In the genomic region with DNA sequence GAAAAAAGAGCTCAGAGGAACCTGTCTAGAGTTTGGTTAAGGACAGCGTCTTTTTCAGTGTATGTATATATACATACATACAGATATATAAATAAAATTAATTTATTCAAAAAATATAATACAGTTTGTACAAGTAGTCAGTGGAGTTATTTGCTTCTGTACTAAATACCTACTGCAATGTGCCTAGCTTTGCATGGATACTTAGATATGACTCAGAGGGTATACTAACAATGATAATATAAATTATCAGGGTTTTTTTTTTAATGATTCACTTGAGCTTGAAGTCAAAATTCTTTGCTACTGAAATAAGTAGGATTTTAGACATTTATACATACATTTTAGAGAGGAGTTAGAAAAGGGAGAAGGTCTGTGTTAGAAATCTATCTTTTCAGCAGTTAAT, we compare ENCODE assay signal across 2 cellular contexts.
TF ChIP-seq lines count a peak whose summit lies in the region.

No MANE protein-coding gene starts in this region.

TF ChIP-seq in IMR-90, 13 proteins besides CTCF, POLR2A, EP300 and RAD21:
- no peak for TF ChIP-seq SMC3 (IDR thresholded peaks at IDR 0.05; ENCODE audit: low read depth, low read length)
- TF ChIP-seq CHD1 (IDR thresholded peaks at IDR 0.05; ENCODE audit: low read depth, low read length) = no peak
- TF ChIP-seq, protein P1, sequence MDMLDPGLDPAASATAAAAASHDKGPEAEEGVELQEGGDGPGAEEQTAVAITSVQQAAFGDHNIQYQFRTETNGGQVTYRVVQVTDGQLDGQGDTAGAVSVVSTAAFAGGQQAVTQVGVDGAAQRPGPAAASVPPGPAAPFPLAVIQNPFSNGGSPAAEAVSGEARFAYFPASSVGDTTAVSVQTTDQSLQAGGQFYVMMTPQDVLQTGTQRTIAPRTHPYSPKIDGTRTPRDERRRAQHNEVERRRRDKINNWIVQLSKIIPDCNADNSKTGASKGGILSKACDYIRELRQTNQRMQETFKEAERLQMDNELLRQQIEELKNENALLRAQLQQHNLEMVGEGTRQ (IDR thresholded peaks at IDR 0.05; ENCODE audit: low read depth, low read length) = no peak
- no peak for TF ChIP-seq MAZ (IDR thresholded peaks at IDR 0.05; ENCODE audit: borderline replicate concordance, low read depth, low read length)
- TF ChIP-seq, protein P2, sequence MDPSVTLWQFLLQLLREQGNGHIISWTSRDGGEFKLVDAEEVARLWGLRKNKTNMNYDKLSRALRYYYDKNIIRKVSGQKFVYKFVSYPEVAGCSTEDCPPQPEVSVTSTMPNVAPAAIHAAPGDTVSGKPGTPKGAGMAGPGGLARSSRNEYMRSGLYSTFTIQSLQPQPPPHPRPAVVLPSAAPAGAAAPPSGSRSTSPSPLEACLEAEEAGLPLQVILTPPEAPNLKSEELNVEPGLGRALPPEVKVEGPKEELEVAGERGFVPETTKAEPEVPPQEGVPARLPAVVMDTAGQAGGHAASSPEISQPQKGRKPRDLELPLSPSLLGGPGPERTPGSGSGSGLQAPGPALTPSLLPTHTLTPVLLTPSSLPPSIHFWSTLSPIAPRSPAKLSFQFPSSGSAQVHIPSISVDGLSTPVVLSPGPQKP (IDR thresholded peaks at IDR 0.05; ENCODE audit: borderline replicate concordance, low read depth, low read length) = no peak
- no peak for TF ChIP-seq RFX5 (IDR thresholded peaks at IDR 0.05; ENCODE audit: low read depth, low read length)
- no peak for TF ChIP-seq BHLHE40 (IDR thresholded peaks at IDR 0.05; ENCODE audit: low read depth, low read length)
- TF ChIP-seq MAFK (IDR thresholded peaks at IDR 0.05; ENCODE audit: low read depth, low read length) = no peak
- no peak for TF ChIP-seq MXI1 (IDR thresholded peaks at IDR 0.05; ENCODE audit: borderline replicate concordance, low read depth, low read length)
- no peak for TF ChIP-seq RCOR1 (IDR thresholded peaks at IDR 0.05; ENCODE audit: insufficient replicate concordance, low read length)
- TF ChIP-seq NFE2L2 (IDR thresholded peaks at IDR 0.05; ENCODE audit: low read depth, low read length) = no peak
- no peak for TF ChIP-seq CEBPB (IDR thresholded peaks at IDR 0.05; ENCODE audit: low read depth, low read length)
- no peak for TF ChIP-seq FOS (IDR thresholded peaks at IDR 0.05; ENCODE audit: low read depth, low read length)

TF ChIP-seq in endothelial cell of umbilical vein, 7 proteins besides CTCF, POLR2A, EP300 and RAD21:
- TF ChIP-seq, protein P3, sequence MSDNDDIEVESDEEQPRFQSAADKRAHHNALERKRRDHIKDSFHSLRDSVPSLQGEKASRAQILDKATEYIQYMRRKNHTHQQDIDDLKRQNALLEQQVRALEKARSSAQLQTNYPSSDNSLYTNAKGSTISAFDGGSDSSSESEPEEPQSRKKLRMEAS (IDR thresholded peaks at IDR 0.05; ENCODE audit: insufficient read depth, insufficient read length) = no peak
- TF ChIP-seq FOS (IDR thresholded peaks at IDR 0.05; ENCODE audit: borderline replicate concordance, insufficient read depth, low read length) = peak; percentile 8
